1 cellular context compared by ENCODE assay signal in genomic region chr10:114504769-114505579, GRCh38.
A peak's percentile ranks its signal among the peaks of the same experiment; 100 is the strongest.
TF ChIP-seq lines count a peak whose summit lies in the region.

No MANE protein-coding gene starts in this region.

TF ChIP-seq in HepG2, 621 proteins besides CTCF, POLR2A, EP300 and RAD21 (continued from another document):
- TF ChIP-seq, protein P1, sequence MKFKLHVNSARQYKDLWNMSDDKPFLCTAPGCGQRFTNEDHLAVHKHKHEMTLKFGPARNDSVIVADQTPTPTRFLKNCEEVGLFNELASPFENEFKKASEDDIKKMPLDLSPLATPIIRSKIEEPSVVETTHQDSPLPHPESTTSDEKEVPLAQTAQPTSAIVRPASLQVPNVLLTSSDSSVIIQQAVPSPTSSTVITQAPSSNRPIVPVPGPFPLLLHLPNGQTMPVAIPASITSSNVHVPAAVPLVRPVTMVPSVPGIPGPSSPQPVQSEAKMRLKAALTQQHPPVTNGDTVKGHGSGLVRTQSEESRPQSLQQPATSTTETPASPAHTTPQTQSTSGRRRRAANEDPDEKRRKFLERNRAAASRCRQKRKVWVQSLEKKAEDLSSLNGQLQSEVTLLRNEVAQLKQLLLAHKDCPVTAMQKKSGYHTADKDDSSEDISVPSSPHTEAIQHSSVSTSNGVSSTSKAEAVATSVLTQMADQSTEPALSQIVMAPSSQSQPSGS (CRISPR knock-in tag; IDR thresholded peaks at IDR 0.05), result peak; percentile 58; the same call in 1 of the 2 replicates
- no peak for TF ChIP-seq ETV6 (CRISPR knock-in tag; conservative IDR thresholded peaks at IDR 0.05)
- TF ChIP-seq ZBTB7B (CRISPR knock-in tag; IDR thresholded peaks at IDR 0.05), result peak; percentile 48; the same call in 1 of the 2 replicates
- peak; percentile 29 for TF ChIP-seq TEAD3 (CRISPR knock-in tag; optimal IDR thresholded peaks at IDR 0.05; ENCODE audit: borderline replicate concordance)
- no peak for TF ChIP-seq TIGD3 (CRISPR knock-in tag; IDR thresholded peaks at IDR 0.05; ENCODE audit: borderline replicate concordance)
- TF ChIP-seq KAT7 (CRISPR knock-in tag; IDR thresholded peaks at IDR 0.05; ENCODE audit: borderline replicate concordance), result 0 out of 2 replicates have a peak, but pooled peaks have one; percentile 40
- TF ChIP-seq ARID5B (CRISPR knock-in tag; IDR thresholded peaks at IDR 0.05), result peak; percentile 75
- TF ChIP-seq CREM (IDR thresholded peaks at IDR 0.05), result peak; percentile 27; the same call in 1 of the 2 replicates
- TF ChIP-seq CREM (CRISPR knock-in tag; IDR thresholded peaks at IDR 0.05), result no peak
- peak; percentile 65 for TF ChIP-seq GATAD2A (CRISPR knock-in tag; IDR thresholded peaks at IDR 0.05)
- peak; percentile 69 for TF ChIP-seq NR2F6 (IDR thresholded peaks at IDR 0.05)
- TF ChIP-seq NR2F6 (CRISPR knock-in tag; IDR thresholded peaks at IDR 0.05), result peak; percentile 65
- TF ChIP-seq NCOA2 (CRISPR knock-in tag; IDR thresholded peaks at IDR 0.05), result peak; percentile 67
- TF ChIP-seq HNF4G (IDR thresholded peaks at IDR 0.05; ENCODE audit: borderline replicate concordance, low read depth, low read length), result peak; percentile 15; the same call in 1 of the 2 replicates
- no peak for TF ChIP-seq HNF4G (CRISPR knock-in tag; IDR thresholded peaks at IDR 0.05; ENCODE audit: borderline replicate concordance, low read depth)
- peak; percentile 45; the same call in 1 of the 2 replicates for TF ChIP-seq SOX5 (CRISPR knock-in tag; IDR thresholded peaks at IDR 0.05; ENCODE audit: borderline replicate concordance)
- no peak for TF ChIP-seq SOX6 (IDR thresholded peaks at IDR 0.05)
- peak; percentile 42; the same call in 1 of the 2 replicates for TF ChIP-seq SOX6 (CRISPR knock-in tag; IDR thresholded peaks at IDR 0.05)
- peak; percentile 23; the same call in 1 of the 2 replicates for TF ChIP-seq NR2C2 (CRISPR knock-in tag; IDR thresholded peaks at IDR 0.05; ENCODE audit: borderline replicate concordance)
- TF ChIP-seq SOX13 (IDR thresholded peaks at IDR 0.05), result peak; percentile 10; the same call in 1 of the 2 replicates
- TF ChIP-seq SOX13 (CRISPR knock-in tag; conservative IDR thresholded peaks at IDR 0.05 in 1 of 2, IDR thresholded peaks at IDR 0.05 in 1 of 2), result peak in 1 of 2 experiments; percentile 78; a peak in 2 of 4 replicates
- TF ChIP-seq, protein P2, sequence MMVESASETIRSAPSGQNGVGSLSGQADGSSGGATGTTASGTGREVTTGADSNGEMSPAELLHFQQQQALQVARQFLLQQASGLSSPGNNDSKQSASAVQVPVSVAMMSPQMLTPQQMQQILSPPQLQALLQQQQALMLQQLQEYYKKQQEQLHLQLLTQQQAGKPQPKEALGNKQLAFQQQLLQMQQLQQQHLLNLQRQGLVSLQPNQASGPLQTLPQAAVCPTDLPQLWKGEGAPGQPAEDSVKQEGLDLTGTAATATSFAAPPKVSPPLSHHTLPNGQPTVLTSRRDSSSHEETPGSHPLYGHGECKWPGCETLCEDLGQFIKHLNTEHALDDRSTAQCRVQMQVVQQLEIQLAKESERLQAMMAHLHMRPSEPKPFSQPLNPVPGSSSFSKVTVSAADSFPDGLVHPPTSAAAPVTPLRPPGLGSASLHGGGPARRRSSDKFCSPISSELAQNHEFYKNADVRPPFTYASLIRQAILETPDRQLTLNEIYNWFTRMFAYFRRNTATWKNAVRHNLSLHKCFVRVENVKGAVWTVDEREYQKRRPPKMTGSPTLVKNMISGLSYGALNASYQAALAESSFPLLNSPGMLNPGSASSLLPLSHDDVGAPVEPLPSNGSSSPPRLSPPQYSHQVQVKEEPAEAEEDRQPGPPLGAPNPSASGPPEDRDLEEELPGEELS (CRISPR knock-in tag; IDR thresholded peaks at IDR 0.05), result 0 out of 2 replicates have a peak, but pooled peaks have one; percentile 11
- peak; percentile 78; the same call in 1 of the 2 replicates for TF ChIP-seq SIX4 (CRISPR knock-in tag; IDR thresholded peaks at IDR 0.05)
- TF ChIP-seq, protein P3, sequence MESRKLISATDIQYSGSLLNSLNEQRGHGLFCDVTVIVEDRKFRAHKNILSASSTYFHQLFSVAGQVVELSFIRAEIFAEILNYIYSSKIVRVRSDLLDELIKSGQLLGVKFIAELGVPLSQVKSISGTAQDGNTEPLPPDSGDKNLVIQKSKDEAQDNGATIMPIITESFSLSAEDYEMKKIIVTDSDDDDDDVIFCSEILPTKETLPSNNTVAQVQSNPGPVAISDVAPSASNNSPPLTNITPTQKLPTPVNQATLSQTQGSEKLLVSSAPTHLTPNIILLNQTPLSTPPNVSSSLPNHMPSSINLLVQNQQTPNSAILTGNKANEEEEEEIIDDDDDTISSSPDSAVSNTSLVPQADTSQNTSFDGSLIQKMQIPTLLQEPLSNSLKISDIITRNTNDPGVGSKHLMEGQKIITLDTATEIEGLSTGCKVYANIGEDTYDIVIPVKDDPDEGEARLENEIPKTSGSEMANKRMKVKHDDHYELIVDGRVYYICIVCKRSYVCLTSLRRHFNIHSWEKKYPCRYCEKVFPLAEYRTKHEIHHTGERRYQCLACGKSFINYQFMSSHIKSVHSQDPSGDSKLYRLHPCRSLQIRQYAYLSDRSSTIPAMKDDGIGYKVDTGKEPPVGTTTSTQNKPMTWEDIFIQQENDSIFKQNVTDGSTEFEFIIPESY (CRISPR knock-in tag; IDR thresholded peaks at IDR 0.05), result no peak
- no peak for TF ChIP-seq THRA (CRISPR knock-in tag; IDR thresholded peaks at IDR 0.05; ENCODE audit: borderline replicate concordance)
TF ChIP-seq in HepG2: peak in this region for 27.
